1 cellular context compared by ENCODE assay signal in genomic region chr6:14742680-14743079, GRCh38.
TF ChIP-seq lines count a peak whose summit lies in the region.

No MANE protein-coding gene starts in this region.

TF ChIP-seq in SK-N-SH, 30 proteins besides CTCF, POLR2A, EP300 and RAD21:
- TF ChIP-seq USF2 (IDR thresholded peaks at IDR 0.05; ENCODE audit: borderline replicate concordance, low read depth, low read length) (no peak), FOXM1 (IDR thresholded peaks at IDR 0.05; ENCODE audit: low read depth) (no peak), MXI1 (IDR thresholded peaks at IDR 0.05; ENCODE audit: low read depth, low read length) (no peak), RCOR1 (IDR thresholded peaks at IDR 0.05; ENCODE audit: low read length) (no peak), SIN3A (IDR thresholded peaks at IDR 0.05; ENCODE audit: borderline replicate concordance, low read depth, low read length) (no peak), ELF1 (IDR thresholded peaks at IDR 0.05) (no peak), TEAD4 (IDR thresholded peaks at IDR 0.05; ENCODE audit: borderline replicate concordance, insufficient read depth) (no peak), NFIC (IDR thresholded peaks at IDR 0.05; ENCODE audit: borderline replicate concordance) (no peak), RFX5 (IDR thresholded peaks at IDR 0.05; ENCODE audit: low read length) (no peak), GATA2 (CRISPR knock-in tag; IDR thresholded peaks at IDR 0.05) (no peak), TCF12 (IDR thresholded peaks at IDR 0.05) (no peak), MEF2A (IDR thresholded peaks at IDR 0.05; ENCODE audit: borderline replicate concordance, low read depth) (no peak), GABPA (IDR thresholded peaks at IDR 0.05; ENCODE audit: low read depth) (no peak)
- TF ChIP-seq, protein P1, sequence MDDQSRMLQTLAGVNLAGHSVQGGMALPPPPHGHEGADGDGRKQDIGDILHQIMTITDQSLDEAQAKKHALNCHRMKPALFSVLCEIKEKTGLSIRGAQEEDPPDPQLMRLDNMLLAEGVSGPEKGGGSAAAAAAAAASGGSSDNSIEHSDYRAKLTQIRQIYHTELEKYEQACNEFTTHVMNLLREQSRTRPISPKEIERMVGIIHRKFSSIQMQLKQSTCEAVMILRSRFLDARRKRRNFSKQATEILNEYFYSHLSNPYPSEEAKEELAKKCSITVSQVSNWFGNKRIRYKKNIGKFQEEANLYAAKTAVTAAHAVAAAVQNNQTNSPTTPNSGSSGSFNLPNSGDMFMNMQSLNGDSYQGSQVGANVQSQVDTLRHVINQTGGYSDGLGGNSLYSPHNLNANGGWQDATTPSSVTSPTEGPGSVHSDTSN (IDR thresholded peaks at IDR 0.05) = no peak
- TF ChIP-seq, protein P2, sequence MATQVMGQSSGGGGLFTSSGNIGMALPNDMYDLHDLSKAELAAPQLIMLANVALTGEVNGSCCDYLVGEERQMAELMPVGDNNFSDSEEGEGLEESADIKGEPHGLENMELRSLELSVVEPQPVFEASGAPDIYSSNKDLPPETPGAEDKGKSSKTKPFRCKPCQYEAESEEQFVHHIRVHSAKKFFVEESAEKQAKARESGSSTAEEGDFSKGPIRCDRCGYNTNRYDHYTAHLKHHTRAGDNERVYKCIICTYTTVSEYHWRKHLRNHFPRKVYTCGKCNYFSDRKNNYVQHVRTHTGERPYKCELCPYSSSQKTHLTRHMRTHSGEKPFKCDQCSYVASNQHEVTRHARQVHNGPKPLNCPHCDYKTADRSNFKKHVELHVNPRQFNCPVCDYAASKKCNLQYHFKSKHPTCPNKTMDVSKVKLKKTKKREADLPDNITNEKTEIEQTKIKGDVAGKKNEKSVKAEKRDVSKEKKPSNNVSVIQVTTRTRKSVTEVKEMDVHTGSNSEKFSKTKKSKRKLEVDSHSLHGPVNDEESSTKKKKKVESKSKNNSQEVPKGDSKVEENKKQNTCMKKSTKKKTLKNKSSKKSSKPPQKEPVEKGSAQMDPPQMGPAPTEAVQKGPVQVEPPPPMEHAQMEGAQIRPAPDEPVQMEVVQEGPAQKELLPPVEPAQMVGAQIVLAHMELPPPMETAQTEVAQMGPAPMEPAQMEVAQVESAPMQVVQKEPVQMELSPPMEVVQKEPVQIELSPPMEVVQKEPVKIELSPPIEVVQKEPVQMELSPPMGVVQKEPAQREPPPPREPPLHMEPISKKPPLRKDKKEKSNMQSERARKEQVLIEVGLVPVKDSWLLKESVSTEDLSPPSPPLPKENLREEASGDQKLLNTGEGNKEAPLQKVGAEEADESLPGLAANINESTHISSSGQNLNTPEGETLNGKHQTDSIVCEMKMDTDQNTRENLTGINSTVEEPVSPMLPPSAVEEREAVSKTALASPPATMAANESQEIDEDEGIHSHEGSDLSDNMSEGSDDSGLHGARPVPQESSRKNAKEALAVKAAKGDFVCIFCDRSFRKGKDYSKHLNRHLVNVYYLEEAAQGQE (IDR thresholded peaks at IDR 0.05; ENCODE audit: low read depth, low read length) = no peak
- TF ChIP-seq, protein P3, sequence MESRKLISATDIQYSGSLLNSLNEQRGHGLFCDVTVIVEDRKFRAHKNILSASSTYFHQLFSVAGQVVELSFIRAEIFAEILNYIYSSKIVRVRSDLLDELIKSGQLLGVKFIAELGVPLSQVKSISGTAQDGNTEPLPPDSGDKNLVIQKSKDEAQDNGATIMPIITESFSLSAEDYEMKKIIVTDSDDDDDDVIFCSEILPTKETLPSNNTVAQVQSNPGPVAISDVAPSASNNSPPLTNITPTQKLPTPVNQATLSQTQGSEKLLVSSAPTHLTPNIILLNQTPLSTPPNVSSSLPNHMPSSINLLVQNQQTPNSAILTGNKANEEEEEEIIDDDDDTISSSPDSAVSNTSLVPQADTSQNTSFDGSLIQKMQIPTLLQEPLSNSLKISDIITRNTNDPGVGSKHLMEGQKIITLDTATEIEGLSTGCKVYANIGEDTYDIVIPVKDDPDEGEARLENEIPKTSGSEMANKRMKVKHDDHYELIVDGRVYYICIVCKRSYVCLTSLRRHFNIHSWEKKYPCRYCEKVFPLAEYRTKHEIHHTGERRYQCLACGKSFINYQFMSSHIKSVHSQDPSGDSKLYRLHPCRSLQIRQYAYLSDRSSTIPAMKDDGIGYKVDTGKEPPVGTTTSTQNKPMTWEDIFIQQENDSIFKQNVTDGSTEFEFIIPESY (IDR thresholded peaks at IDR 0.05; ENCODE audit: borderline replicate concordance, low read depth) = no peak
